Comparison of ENCODE assay signal across 25 cellular contexts in genomic region chr17:66167189-66167815, GRCh38.
"Had no signal": no experiment of that assay in that cellular context is flagged by ENCODE, and none has a peak within 500 bp of the region (broad histone marks: within the 10 kb centered on the region; RNA-seq: fewer than 3 reads in every experiment).

No MANE protein-coding gene starts in this region.

- H3K4me3 Mint-ChIP-seq: effector memory CD8-positive, alpha-beta T cell; naive thymus-derived CD8-positive, alpha-beta T cell; nephron progenitor cell; stimulated activated memory B cell treated with anti-CD40 and anti-IgM and Interleukin-4, amounts not matched to agents 10 μg/mL and 1 μg/mL and 100 μg/mL, for 72 hours; type B pancreatic cell had no signal

- ATAC-seq: effector memory CD8-positive, alpha-beta T cell; gastrocnemius medialis; left cardiac atrium; naive thymus-derived CD8-positive, alpha-beta T cell; right cardiac atrium; stimulated activated memory B cell treated with anti-CD40 and anti-IgM and Interleukin-4, amounts not matched to agents 10 μg/mL and 1 μg/mL and 100 μg/mL, for 72 hours; stimulated activated naive CD8-positive, alpha-beta T cell treated with anti-CD3 and anti-CD28 coated beads, Interleukin-15, Interleukin-2, amounts not matched to agents 100 U/mL and 50 U/mL, for 24 hours had no signal

- DNase-seq: cortex of kidney; effector memory CD8-positive, alpha-beta T cell; erythroblast; foreskin fibroblast; gastrocnemius medialis; heart left ventricle; left cardiac atrium; mesendoderm; naive thymus-derived CD8-positive, alpha-beta T cell; nephron progenitor cell; nucleus accumbens; right cardiac atrium; spleen; stimulated activated CD4-positive, alpha-beta T cell treated with anti-CD3 and anti-CD28 coated beads, Interleukin-4, amount 100 ng/mL, for 4 hours; stimulated activated naive CD8-positive, alpha-beta T cell treated with anti-CD3 and anti-CD28 coated beads, Interleukin-15, Interleukin-2, amounts not matched to agents 100 U/mL and 50 U/mL, for 24 hours; substantia nigra; testis; tibial artery had no signal

- H3K27ac ChIP-seq: gastrocnemius medialis, heart left ventricle, hepatocyte, prostate gland, skin epidermis, spleen, testis, tibial artery had no signal

- H2AFZ ChIP-seq: hepatocyte had no signal

- H3K4me3 ChIP-seq: gastrocnemius medialis, heart left ventricle, hepatocyte, prostate gland, skin epidermis, spleen, testis, tibial artery had no signal

- H3K27me3 ChIP-seq: gastrocnemius medialis, heart left ventricle, hepatocyte, spleen, testis, tibial artery had no signal

- H3K4me1 Mint-ChIP-seq: naive thymus-derived CD8-positive, alpha-beta T cell; nephron progenitor cell; stimulated activated memory B cell treated with anti-CD40 and anti-IgM and Interleukin-4, amounts not matched to agents 10 μg/mL and 1 μg/mL and 100 μg/mL, for 72 hours had no signal

- H3K4me2 ChIP-seq: hepatocyte had no signal

- H3K36me3 Mint-ChIP-seq: naive thymus-derived CD8-positive, alpha-beta T cell; stimulated activated memory B cell treated with anti-CD40 and anti-IgM and Interleukin-4, amounts not matched to agents 10 μg/mL and 1 μg/mL and 100 μg/mL, for 72 hours had no signal

- H3K79me2 ChIP-seq: hepatocyte had no signal

- H3K27ac Mint-ChIP-seq: effector memory CD8-positive, alpha-beta T cell; naive thymus-derived CD8-positive, alpha-beta T cell; nephron progenitor cell; stimulated activated memory B cell treated with anti-CD40 and anti-IgM and Interleukin-4, amounts not matched to agents 10 μg/mL and 1 μg/mL and 100 μg/mL, for 72 hours; type B pancreatic cell had no signal

- FAIRE-seq: endometrium, islet of Langerhans had no signal

- H3K9me3 Mint-ChIP-seq: effector memory CD8-positive, alpha-beta T cell; naive thymus-derived CD8-positive, alpha-beta T cell; nephron progenitor cell; stimulated activated memory B cell treated with anti-CD40 and anti-IgM and Interleukin-4, amounts not matched to agents 10 μg/mL and 1 μg/mL and 100 μg/mL, for 72 hours; type B pancreatic cell had no signal

- H3K4me1 ChIP-seq: prostate gland, testis, tibial artery had no signal

- H3K9me3 ChIP-seq: gastrocnemius medialis, heart left ventricle, prostate gland, spleen, testis, tibial artery had no signal

- H3K27me3 Mint-ChIP-seq: effector memory CD8-positive, alpha-beta T cell; naive thymus-derived CD8-positive, alpha-beta T cell; stimulated activated memory B cell treated with anti-CD40 and anti-IgM and Interleukin-4, amounts not matched to agents 10 μg/mL and 1 μg/mL and 100 μg/mL, for 72 hours; type B pancreatic cell had no signal

- H3K36me3 ChIP-seq: gastrocnemius medialis, prostate gland, spleen had no signal
